In the genomic region with DNA sequence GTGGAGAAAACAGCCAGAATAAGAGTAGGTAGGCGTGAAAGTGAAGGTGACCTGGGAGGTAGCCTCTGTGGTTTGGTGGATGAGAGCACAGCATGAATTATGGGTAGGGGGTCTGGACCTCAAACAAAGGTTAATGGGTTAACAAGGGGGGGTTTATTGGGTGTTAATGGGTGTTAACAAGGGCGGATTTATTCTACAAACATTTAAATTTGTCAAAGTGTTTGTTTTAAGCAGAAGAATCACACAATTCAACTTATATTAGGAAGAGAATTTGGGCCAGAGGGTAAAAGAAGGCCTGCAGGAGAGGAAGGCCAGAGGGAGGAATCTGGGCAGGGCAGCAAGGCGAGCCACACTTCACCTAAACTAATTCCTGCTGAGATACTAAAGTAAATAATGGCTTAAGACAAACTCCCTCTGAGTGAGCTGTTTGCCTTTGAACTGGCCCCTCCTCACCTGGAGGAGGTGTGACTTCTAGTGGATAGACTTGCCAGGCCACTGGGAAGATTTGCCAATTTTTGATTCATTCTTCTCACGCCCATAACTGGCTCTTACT, we compare ENCODE assay signal across 1 cellular context.
TF ChIP-seq lines count a peak whose summit lies in the region.

No MANE protein-coding gene starts in this region.

TF ChIP-seq in WTC11, 78 proteins besides CTCF, POLR2A, EP300 and RAD21 (continued from another document):
- TF ChIP-seq NR3C1 (CRISPR knock-in tag; conservative IDR thresholded peaks at IDR 0.05; ENCODE audit: low read depth) (no peak), TEAD4 (CRISPR knock-in tag; IDR thresholded peaks at IDR 0.05) (no peak), ZNF423 (CRISPR knock-in tag; IDR thresholded peaks at IDR 0.05) (peak; percentile 86), ZNF138 (CRISPR knock-in tag; conservative IDR thresholded peaks at IDR 0.05) (no peak)
TF ChIP-seq in WTC11: peak in this region for 2.
